In the genomic region with DNA sequence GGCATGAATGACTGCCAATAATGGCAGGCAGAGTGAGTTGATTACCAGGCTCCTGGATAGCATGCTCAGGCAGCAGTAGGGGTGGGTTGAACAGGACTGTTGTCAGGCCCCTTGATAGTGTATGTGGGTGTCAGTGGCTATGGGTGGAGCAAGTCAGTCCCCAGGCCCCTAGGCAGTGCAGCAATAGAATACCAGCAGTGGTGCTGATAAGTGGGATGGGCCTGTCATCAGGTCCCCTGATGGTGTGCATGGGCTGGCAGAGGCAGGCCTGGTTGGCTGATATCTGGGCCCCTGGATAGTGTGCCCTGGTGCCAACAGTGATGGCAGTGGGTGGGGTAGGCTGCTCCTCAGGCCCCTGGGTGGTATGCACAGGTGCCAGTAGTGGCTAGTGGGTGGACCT, we compare ENCODE assay signal across 29 cellular contexts. TPM values are rescaled to one million over a fixed set of nuclear protein-coding genes. Genes with fewer than 3 reads are reported as not detected.
"Had no signal": no experiment of that assay in that cellular context is flagged by ENCODE, and none has a peak within 500 bp of the region (broad histone marks: within the 10 kb centered on the region; RNA-seq: fewer than 3 reads in every experiment).

No MANE protein-coding gene starts in this region.

- H3K9ac ChIP-seq: parathyroid adenoma had no signal

- H3K27ac ChIP-seq: ovary, parathyroid adenoma, psoas muscle, right lobe of liver, sigmoid colon, stomach, thoracic aorta, thyroid gland, tibial nerve, upper lobe of right lung, uterus had no signal

- H2AFZ ChIP-seq: parathyroid adenoma had no signal

- H3K36me3 ChIP-seq: ovary, right lobe of liver, sigmoid colon, stomach, thoracic aorta, thyroid gland, tibial nerve, upper lobe of right lung, uterus had no signal

- ATAC-seq: naive thymus-derived CD8-positive, alpha-beta T cell; psoas muscle; stimulated activated effector memory CD8-positive, alpha-beta T cell treated with anti-CD3 and anti-CD28 coated beads, Interleukin-12 subunit alpha, Interleukin-12 subunit beta, amount 100 ng/mL, for 72 hours; stimulated activated naive B cell treated with anti-CD40 and anti-IgM and Interleukin-4, amounts not matched to agents 10 μg/mL and 1 μg/mL and 100 μg/mL, for 72 hours had no signal

- DNase-seq: naive B cell; naive thymus-derived CD8-positive, alpha-beta T cell; nephron progenitor cell; occipital lobe; ovary; posterior cingulate gyrus; psoas muscle; right lobe of liver; sigmoid colon; small intestine; stimulated activated CD4-positive, alpha-beta T cell treated with anti-CD3 and anti-CD28 coated beads, Interleukin-15, amount 100 ng/mL, for 24 hours; stimulated activated CD4-positive, alpha-beta T cell treated with anti-CD3 and anti-CD28 coated beads, Interleukin-2, amount 100 ng/mL, for 24 hours; stimulated activated CD4-positive, alpha-beta T cell treated with anti-CD3 and anti-CD28 coated beads, Interleukin-2, amount 100 ng/mL, for 48 hours; stimulated activated CD4-positive, alpha-beta T cell treated with anti-CD3 and anti-CD28 coated beads, Interleukin-4, amount 100 ng/mL, for 24 hours; stimulated activated naive B cell treated with anti-CD40 and anti-IgM and Interleukin-4, amounts not matched to agents 10 μg/mL and 1 μg/mL and 100 μg/mL, for 72 hours; stimulated activated naive CD4-positive, alpha-beta T cell treated with Interleukin-2 at 50 U/mL for 16 hours; stomach; thyroid gland; upper lobe of right lung; uterus had no signal

- H3K4me3 ChIP-seq: ovary, psoas muscle, right lobe of liver, sigmoid colon, stomach, thoracic aorta, thyroid gland, tibial nerve, upper lobe of right lung, uterus had no signal

- H3K27me3 ChIP-seq: ovary, right lobe of liver, sigmoid colon, stomach, thyroid gland, tibial nerve, upper lobe of right lung, uterus had no signal

- H3K9me3 ChIP-seq: ovary, thyroid gland, upper lobe of right lung had no signal

- H3K4me1 ChIP-seq: parathyroid adenoma, sigmoid colon, stomach, thyroid gland, tibial nerve, upper lobe of right lung, uterus had no signal

- H3K79me2 ChIP-seq: parathyroid adenoma had no signal

RNA-seq across cellular contexts. Expression of gene SMCO2, which starts 32.4 kb away (rescaled TPM):
- total RNA-seq: naive thymus-derived CD8-positive, alpha-beta T cell; neural crest cell; ovary; psoas muscle; renal cortical epithelial cell; sigmoid colon; skeletal muscle tissue; temporal lobe; thoracic aorta; thyroid gland; tibial nerve; urinary bladder; uterus had no signal
- polyA plus RNA-seq: naive thymus-derived CD8-positive, alpha-beta T cell; ovary; psoas muscle had no signal
